34 cellular contexts compared by ENCODE assay signal in the genomic region with DNA sequence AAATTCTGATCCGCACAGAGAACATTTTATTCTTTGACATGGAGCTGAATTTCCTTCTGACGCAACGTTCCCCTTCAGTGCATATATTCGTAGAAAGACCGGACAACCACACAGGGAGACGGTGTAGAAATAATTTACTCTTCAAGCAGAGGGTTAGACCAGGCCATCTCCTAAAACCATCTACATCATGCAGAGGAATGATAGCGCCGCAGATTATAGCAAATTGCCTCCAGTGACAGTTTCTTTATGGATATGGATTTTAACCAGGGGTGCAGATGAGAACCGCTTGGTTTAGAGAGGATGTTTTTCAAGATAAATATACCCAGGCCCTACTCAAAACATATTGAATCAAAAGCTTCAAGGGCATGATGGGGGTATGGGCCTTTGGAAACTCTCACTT.
"Had no signal": no experiment of that assay in that cellular context is flagged by ENCODE, and none has a peak within 500 bp of the region (broad histone marks: within the 10 kb centered on the region; RNA-seq: fewer than 3 reads in every experiment).

No MANE protein-coding gene starts in this region.

- H3K4me2 ChIP-seq: KMS-11 had no signal

- DNase-seq: Karpas-422, Kasumi-1, MG63, MM.1S, MV-4-11, NCI-H1048, NCI-H1092, NCI-H1092 treated with DMSO at 0.1 percent for 48 hours, NCI-H1105, NCI-H1105 treated with DMSO at 0.1 percent for 48 hours, NCI-H1417, NCI-H1417 treated with DMSO at 0.1 percent for 48 hours, NCI-H1436, NCI-H1436 treated with DMSO at 0.1 percent for 48 hours, NCI-H146, NCI-H1694, NCI-H1694 treated with DMSO at 0.1 percent for 48 hours, NCI-H187, NCI-H187 treated with DMSO at 0.1 percent for 48 hours, NCI-H1930, NCI-H2029, NCI-H2029 treated with DMSO at 0.1 percent for 48 hours, NCI-H2081, NCI-H2081 treated with DMSO at 0.1 percent for 48 hours, NCI-H2107, NCI-H2171, NCI-H2171 treated with DMSO at 0.1 percent for 48 hours, NCI-H2227 treated with DMSO at 0.1 percent for 48 hours, NCI-H226, NCI-H345, NCI-H446, NCI-H446 treated with DMSO at 0.1 percent for 48 hours, NCI-H510A had no signal

- H3K4me3 ChIP-seq: MG63 had no signal

- H3K9me3 ChIP-seq: MG63 had no signal

- H3K27ac ChIP-seq: KMS-11 had no signal

- H3K27me3 ChIP-seq: MG63 had no signal

- H3K36me3 ChIP-seq: MG63 had no signal

- H3K9ac ChIP-seq: KMS-11 had no signal
